Comparison of ENCODE assay signal across 8 cellular contexts in genomic region chr6:14665827-14666724, GRCh38.
DNase-seq lines count a peak whose midpoint lies in the region; ATAC-seq and TF ChIP-seq lines count a peak whose summit lies in the region.

No MANE protein-coding gene starts in this region.

- peaks cover 10% of the 10 kb centered on the region for H3K27me3 Mint-ChIP-seq in activated naive CD8-positive, alpha-beta T cell treated with anti-CD3 and anti-CD28 coated beads, Interleukin-2, amount 10 ng/mL, durations not matched to agents 7 days and 5 days

- no peaks in the 10 kb centered on the region for H3K9me3 Mint-ChIP-seq in activated naive CD8-positive, alpha-beta T cell treated with anti-CD3 and anti-CD28 coated beads, Interleukin-2, amount 10 ng/mL, durations not matched to agents 7 days and 5 days

- peak overlapping the region; percentile 2 for H3K27ac Mint-ChIP-seq in activated naive CD8-positive, alpha-beta T cell treated with anti-CD3 and anti-CD28 coated beads, Interleukin-2, amount 10 ng/mL, durations not matched to agents 7 days and 5 days

- peak; percentile 44 for DNase-seq in GDM1 (lab: John Stamatoyannopoulos, UW)
- DNase-seq in activated naive CD8-positive, alpha-beta T cell treated with anti-CD3 and anti-CD28 coated beads, Interleukin-2, amount 10 ng/mL, durations not matched to agents 7 days and 5 days: no peak
- peak; percentile 41 for DNase-seq in omental fat pad (ENCODE audit: low spot score)
- DNase-seq in NCI-H2029 (lab: John Stamatoyannopoulos, UW): no peak
- no peak for DNase-seq in NCI-H1930 (lab: John Stamatoyannopoulos, UW)
- DNase-seq in HuH-7 (ENCODE audit: low spot score): no peak

- peaks cover 12% of the 10 kb centered on the region for H3K4me1 Mint-ChIP-seq in activated naive CD8-positive, alpha-beta T cell treated with anti-CD3 and anti-CD28 coated beads, Interleukin-2, amount 10 ng/mL, durations not matched to agents 7 days and 5 days

- no peaks in the 10 kb centered on the region for H3K36me3 Mint-ChIP-seq in activated naive CD8-positive, alpha-beta T cell treated with anti-CD3 and anti-CD28 coated beads, Interleukin-2, amount 10 ng/mL, durations not matched to agents 7 days and 5 days

- TF ChIP-seq CTCF in omental fat pad (IDR thresholded peaks at IDR 0.05): no peak

- POLR2A ChIA-PET in activated naive CD8-positive, alpha-beta T cell treated with anti-CD3 and anti-CD28 coated beads, Interleukin-2, amount 10 ng/mL, durations not matched to agents 7 days and 5 days (lab: Charles Lee): no interaction called here

- H3K4me3 Mint-ChIP-seq in activated naive CD8-positive, alpha-beta T cell treated with anti-CD3 and anti-CD28 coated beads, Interleukin-2, amount 10 ng/mL, durations not matched to agents 7 days and 5 days: no peak overlapping the region

- peak; percentile 45 for ATAC-seq in HG03442 (IDR thresholded peaks at IDR 0.05; ENCODE audit: unreplicated experiment)
- no peak for ATAC-seq in activated naive CD8-positive, alpha-beta T cell treated with anti-CD3 and anti-CD28 coated beads, Interleukin-2, amount 10 ng/mL, durations not matched to agents 7 days and 5 days (ENCODE audit: low read depth)
- ATAC-seq in omental fat pad (ENCODE audit: low FRiP score): peak; percentile 54
- ATAC-seq in GM19035 (IDR thresholded peaks at IDR 0.05; ENCODE audit: unreplicated experiment): no peak

Comparison
In these comparisons a context has a peak if more than half of its experiments do, and no peak if none do; other contexts are left out.
1. DNase-seq: peak in GDM1 (single experiment) and omental fat pad (single experiment); none in activated naive CD8-positive, alpha-beta T cell treated with anti-CD3 and anti-CD28 coated beads, Interleukin-2, amount 10 ng/mL, durations not matched to agents 7 days and 5 days (single experiment), NCI-H2029 (single experiment), NCI-H1930 (0 of 2) and HuH-7 (single experiment).
2. ATAC-seq: peak in HG03442 (single experiment) and omental fat pad (single experiment); none in activated naive CD8-positive, alpha-beta T cell treated with anti-CD3 and anti-CD28 coated beads, Interleukin-2, amount 10 ng/mL, durations not matched to agents 7 days and 5 days (single experiment) and GM19035 (single experiment).